In the genomic region with DNA sequence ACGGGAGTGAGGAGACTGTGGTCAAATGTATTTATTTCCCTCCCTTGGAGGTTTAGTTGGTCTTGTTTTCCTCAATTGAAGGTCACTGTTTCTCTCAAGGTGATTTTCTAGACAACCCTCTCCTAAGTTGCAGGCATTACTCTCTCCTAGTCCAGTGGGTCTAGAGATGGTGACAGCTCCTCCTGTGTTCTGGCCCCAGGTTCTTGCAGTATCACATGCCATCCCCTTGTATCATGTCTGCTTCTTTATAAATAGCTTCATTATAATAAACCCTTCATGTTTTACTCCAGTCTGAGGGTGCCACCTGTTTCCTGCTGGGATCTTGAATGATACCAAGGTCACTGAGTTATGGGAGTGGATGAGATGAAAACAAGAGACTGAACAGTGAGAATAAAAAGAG, we compare ENCODE assay signal across 35 cellular contexts.
"Had no signal": no experiment of that assay in that cellular context is flagged by ENCODE, and none has a peak within 500 bp of the region (broad histone marks: within the 10 kb centered on the region; RNA-seq: fewer than 3 reads in every experiment).

No MANE protein-coding gene starts in this region.

- H3K4me1 Mint-ChIP-seq: activated B cell treated with CpG ODN at 0.5 μM for 24 hours; activated CD4-positive, alpha-beta T cell treated with anti-CD3 and anti-CD28 coated beads, Interleukin-2, amount 10 ng/mL, durations not matched to agents 24 days and 14 days; activated naive CD8-positive, alpha-beta T cell treated with anti-CD3 and anti-CD28 coated beads for 36 hours; activated T-helper 17 cell treated with anti-CD3 and anti-CD28 coated beads, Interleukin-2, amount 50 U/mL, for 72 hours had no signal

- DNase-seq: activated B cell treated with CpG ODN at 0.5 μM for 24 hours; activated CD4-positive, alpha-beta memory T cell treated with anti-CD3 and anti-CD28 coated beads for 36 hours; activated CD4-positive, alpha-beta T cell treated with anti-CD3 and anti-CD28 coated beads for 4 hours; activated CD4-positive, alpha-beta T cell treated with anti-CD3 and anti-CD28 coated beads, Interleukin-2, amount 10 ng/mL, durations not matched to agents 24 days and 14 days; activated CD4-positive, alpha-beta T cell treated with anti-CD3 and anti-CD28 coated beads, Interleukin-2, amount 50 U/mL, for 1 hour; activated CD4-positive, alpha-beta T cell treated with anti-CD3 and anti-CD28 coated beads, Interleukin-2, amount 50 U/mL, for 4 hours; activated CD4-positive, CD25-positive, alpha-beta regulatory T cell treated with anti-CD3 and anti-CD28 coated beads, Interleukin-2, amount 50 U/mL, for 72 hours; activated CD8-positive, alpha-beta memory T cell treated with anti-CD3 and anti-CD28 coated beads, Interleukin-2, amount 50 U/mL, for 4 hours; activated CD8-positive, alpha-beta T cell treated with anti-CD3 and anti-CD28 coated beads for 36 hours; activated effector memory CD4-positive, alpha-beta T cell treated with anti-CD3 and anti-CD28 coated beads, Interleukin-2, amount 50 U/mL, for 16 hours; activated gamma-delta T cell treated with Interleukin-2 at 50 U/mL for 16 hours; activated naive CD4-positive, alpha-beta T cell; activated naive CD4-positive, alpha-beta T cell treated with anti-CD3 and anti-CD28 coated beads for 36 hours; activated naive CD4-positive, alpha-beta T cell treated with anti-CD3 and anti-CD28 coated beads, Interleukin-2, amount 50 U/mL, for 16 hours; activated naive CD8-positive, alpha-beta T cell treated with anti-CD3 and anti-CD28 coated beads for 36 hours; activated T-cell treated with anti-CD3 and anti-CD28 coated beads for 4 hours; activated T-cell treated with anti-CD3 and anti-CD28 coated beads, Interleukin-2, amount 50 U/mL, for 1 hour; activated T-cell treated with anti-CD3 and anti-CD28 coated beads, Interleukin-2, amount 50 U/mL, for 4 hours; activated T-cell treated with anti-CD3 and anti-CD28 coated beads, Interleukin-2, amount 50 U/mL, for 72 hours; adrenal gland; amniotic stem cell; aorta; body of pancreas; brain microvascular endothelial cell; central memory CD4-positive, alpha-beta T cell; T-helper 1 cell; T-helper 2 cell; T-helper 9 cell had no signal

- H3K4me3 Mint-ChIP-seq: activated B cell treated with CpG ODN at 0.5 μM for 24 hours; activated CD4-positive, alpha-beta memory T cell treated with anti-CD3 and anti-CD28 coated beads for 36 hours; activated CD4-positive, alpha-beta T cell treated with anti-CD3 and anti-CD28 coated beads, Interleukin-2, amount 10 ng/mL, durations not matched to agents 24 days and 14 days; activated CD8-positive, alpha-beta T cell treated with anti-CD3 and anti-CD28 coated beads for 36 hours; activated naive CD4-positive, alpha-beta T cell treated with anti-CD3 and anti-CD28 coated beads for 36 hours; activated naive CD8-positive, alpha-beta T cell treated with anti-CD3 and anti-CD28 coated beads for 36 hours; activated T-cell treated with anti-CD3 and anti-CD28 coated beads, Interleukin-2, amount 50 U/mL, for 4 hours; activated T-cell treated with anti-CD3 and anti-CD28 coated beads, Interleukin-2, amount 50 U/mL, for 72 hours; activated T-helper 1 cell treated with anti-CD3 and anti-CD28 coated beads, Interleukin-12 subunit alpha, Interleukin-12 subunit beta, Interleukin-2, Interleukin-4 antibody, amounts not matched to agents 30 ng/mL and 10 ng/mL and 1 ng/mL, durations not matched to agents 14 hours and 24 hours and 36 hours; activated T-helper 17 cell treated with anti-CD3 and anti-CD28 coated beads, Interleukin-2, amount 50 U/mL, for 72 hours; T-helper 1 cell treated with Interleukin-12 subunit alpha and Interleukin-12 subunit beta and Interleukin-4 antibody, amounts not matched to agents 30 μg/mL and 1 μg/mL, for 36 hours; T-helper 2 cell treated with Interferon-gamma antibody and Interleukin-4, amounts not matched to agents 5 μg/mL and 100 μg/mL, for 36 hours had no signal

- H3K36me3 ChIP-seq: adrenal gland, brain microvascular endothelial cell, breast epithelium had no signal

- H3K9me3 ChIP-seq: adrenal gland, body of pancreas had no signal

- H3K27me3 ChIP-seq: adrenal gland, body of pancreas, brain microvascular endothelial cell, breast epithelium had no signal

- ATAC-seq: activated CD8-positive, alpha-beta T cell treated with anti-CD3 and anti-CD28 coated beads for 36 hours; activated naive CD4-positive, alpha-beta T cell treated with anti-CD3 and anti-CD28 coated beads, Interleukin-2, amount 50 U/mL, for 72 hours; activated T-cell treated with anti-CD3 and anti-CD28 coated beads, Interleukin-2, amount 50 U/mL, for 4 hours; activated T-cell treated with anti-CD3 and anti-CD28 coated beads, Interleukin-2, amount 50 U/mL, for 72 hours; activated T-helper 17 cell treated with anti-CD3 and anti-CD28 coated beads, Interleukin-2, amount 50 U/mL, for 72 hours; body of pancreas had no signal

- H3K4me3 ChIP-seq: adrenal gland, body of pancreas, breast epithelium had no signal

- H3K27ac Mint-ChIP-seq: activated B cell treated with CpG ODN at 0.5 μM for 24 hours; activated CD4-positive, alpha-beta memory T cell treated with anti-CD3 and anti-CD28 coated beads for 36 hours; activated CD4-positive, alpha-beta T cell treated with anti-CD3 and anti-CD28 coated beads, Interleukin-2, amount 10 ng/mL, durations not matched to agents 24 days and 14 days; activated CD8-positive, alpha-beta T cell treated with anti-CD3 and anti-CD28 coated beads for 36 hours; activated naive CD4-positive, alpha-beta T cell treated with anti-CD3 and anti-CD28 coated beads for 36 hours; activated naive CD4-positive, alpha-beta T cell treated with anti-CD3 and anti-CD28 coated beads, Interleukin-2, amount 50 U/mL, for 72 hours; activated naive CD8-positive, alpha-beta T cell treated with anti-CD3 and anti-CD28 coated beads for 36 hours; activated T-cell treated with anti-CD3 and anti-CD28 coated beads, Interleukin-2, amount 50 U/mL, for 72 hours; activated T-helper 1 cell treated with anti-CD3 and anti-CD28 coated beads, Interleukin-12 subunit alpha, Interleukin-12 subunit beta, Interleukin-2, Interleukin-4 antibody, amounts not matched to agents 30 ng/mL and 10 ng/mL and 1 ng/mL, durations not matched to agents 14 hours and 24 hours and 36 hours; activated T-helper 17 cell treated with anti-CD3 and anti-CD28 coated beads, Interleukin-2, amount 50 U/mL, for 72 hours; T-helper 1 cell treated with Interleukin-12 subunit alpha and Interleukin-12 subunit beta and Interleukin-4 antibody, amounts not matched to agents 30 μg/mL and 1 μg/mL, for 36 hours; T-helper 2 cell treated with Interferon-gamma antibody and Interleukin-4, amounts not matched to agents 5 μg/mL and 100 μg/mL, for 36 hours had no signal

- H3K36me3 Mint-ChIP-seq: activated CD4-positive, alpha-beta memory T cell treated with anti-CD3 and anti-CD28 coated beads for 36 hours; activated naive CD8-positive, alpha-beta T cell treated with anti-CD3 and anti-CD28 coated beads for 36 hours had no signal

- H3K4me1 ChIP-seq: adrenal gland, body of pancreas, breast epithelium had no signal

- H3K27ac ChIP-seq: adrenal gland, body of pancreas, brain microvascular endothelial cell, breast epithelium, VCaP had no signal
